ENCODE assay signal across 10 cellular contexts in genomic region chr6:2976571-2977085, GRCh38. TPM values are rescaled to one million over a fixed set of nuclear protein-coding genes. Genes with fewer than 3 reads are reported as not detected.
A peak's percentile ranks its signal among the peaks of the same experiment; 100 is the strongest.
DNase-seq lines count a peak whose midpoint lies in the region; ATAC-seq and TF ChIP-seq lines count a peak whose summit lies in the region.
"Had no signal": no experiment of that assay in that cellular context is flagged by ENCODE, and none has a peak within 500 bp of the region (broad histone marks: within the 10 kb centered on the region; RNA-seq: fewer than 3 reads in every experiment).

No MANE protein-coding gene starts in this region.

- H3K4me1 ChIP-seq in GM23338 (ENCODE audit: insufficient read depth) (peaks cover 22% of the 10 kb centered on the region), trophoblast cell (ENCODE audit: control insufficient read depth in 1 of 2, insufficient read depth in 2 of 2, low read length in 2 of 2) (peaks cover 0 to 2% of the 10 kb centered on the region in 2 experiments)

- no peak overlapping the region for H2BK120ac ChIP-seq in trophoblast cell (ENCODE audit: insufficient read depth, low read length, poor library complexity)

- H2AK5ac ChIP-seq in trophoblast cell (ENCODE audit: low read length), result no peak overlapping the region

- no peak overlapping the region for H4K91ac ChIP-seq in trophoblast cell (ENCODE audit: low read depth, low read length)

- CTCF ChIA-PET in RWPE1 (lab: Yijun Ruan, JAX) (interaction anchor here (1.2 kb wide), 2 partner anchors 24 to 44 kb away, joined by 3 to 4 read pairs; no protein-coding TSS in a partner anchor), GM10248 (lab: Yijun Ruan, JAX) (interaction anchor here (1.7 to 6.2 kb wide), 2 partner anchors 12 to 24 kb away, joined by 6 to 40 read pairs; no protein-coding TSS in a partner anchor)

- 0 out of 2 replicates have a peak, but pooled peaks cover 5% of the 10 kb centered on the region for H3K9me2 ChIP-seq in GM23338 (ENCODE audit: insufficient read depth)

- ATAC-seq in GM23338, result peak; percentile 40
- ATAC-seq in stimulated activated naive CD8-positive, alpha-beta T cell treated with anti-CD3 and anti-CD28 coated beads, Interleukin-15, amount 100 ng/mL, for 72 hours, result no peak

- no peak overlapping the region for H3K27ac Mint-ChIP-seq in GM23338
- H3K27ac Mint-ChIP-seq in stimulated activated naive CD8-positive, alpha-beta T cell treated with anti-CD3 and anti-CD28 coated beads, Interleukin-15, amount 100 ng/mL, for 72 hours, result no peak overlapping the region
- H3K27ac Mint-ChIP-seq: IgD-negative memory B cell had no signal

- H4K12ac ChIP-seq in trophoblast cell (ENCODE audit: low read depth, low read length), result no peak overlapping the region

- no peaks in the 10 kb centered on the region for H3K36me3 ChIP-seq in GM23338 (ENCODE audit: insufficient read depth)
- H3K36me3 ChIP-seq in trophoblast cell (ENCODE audit: control insufficient read depth in 1 of 2, insufficient read depth in 2 of 2, low read length in 2 of 2), result no peaks in the 10 kb centered on the region

- no peaks in the 10 kb centered on the region for H4K20me1 ChIP-seq in GM23338 (replicated peaks; ENCODE audit: insufficient read depth)

- peaks cover 7% of the 10 kb centered on the region; the same call in 1 of the 2 replicates for H3F3A ChIP-seq in GM23338 (replicated peaks; ENCODE audit: low read depth)

- peaks cover 2% of the 10 kb centered on the region for H3K79me1 ChIP-seq in trophoblast cell (ENCODE audit: low read length)

- H3K36me3 Mint-ChIP-seq in GM23338 (ENCODE audit: low read depth), result no peaks in the 10 kb centered on the region

- H3K4me3 ChIP-seq in GM23338 (no peak overlapping the region), trophoblast cell (ENCODE audit: low read depth, low read length) (no peak overlapping the region)
- H3K4me3 ChIP-seq: dorsolateral prefrontal cortex had no signal

- peaks cover 7% of the 10 kb centered on the region for H3K27me3 Mint-ChIP-seq in GM23338 (ENCODE audit: insufficient read depth, low read depth, poor library complexity)
- peaks cover 29% of the 10 kb centered on the region for H3K27me3 Mint-ChIP-seq in stimulated activated naive CD8-positive, alpha-beta T cell treated with anti-CD3 and anti-CD28 coated beads, Interleukin-15, amount 100 ng/mL, for 72 hours

- no CpG with 5 or more reads among the region's 7 CpGs for WGBS in trophoblast cell (ENCODE audit: extremely low coverage, insufficient coverage, insufficient read length)

- H3K9me3 Mint-ChIP-seq in GM23338, result peaks cover 12% of the 10 kb centered on the region; the same call in 2 of the 3 replicates
- no peaks in the 10 kb centered on the region for H3K9me3 Mint-ChIP-seq in stimulated activated naive CD8-positive, alpha-beta T cell treated with anti-CD3 and anti-CD28 coated beads, Interleukin-15, amount 100 ng/mL, for 72 hours

- no peak overlapping the region for H3K4ac ChIP-seq in trophoblast cell (ENCODE audit: low read depth, low read length)

- H3K4me3 Mint-ChIP-seq in GM23338, result no peak overlapping the region
- no peak overlapping the region for H3K4me3 Mint-ChIP-seq in stimulated activated naive CD8-positive, alpha-beta T cell treated with anti-CD3 and anti-CD28 coated beads, Interleukin-15, amount 100 ng/mL, for 72 hours

- H3K4me1 Mint-ChIP-seq in GM23338, result peaks cover 26% of the 10 kb centered on the region
- H3K4me1 Mint-ChIP-seq in stimulated activated naive CD8-positive, alpha-beta T cell treated with anti-CD3 and anti-CD28 coated beads, Interleukin-15, amount 100 ng/mL, for 72 hours, result peaks cover 21% of the 10 kb centered on the region

- H2AFZ ChIP-seq in GM23338, result peak overlapping the region; percentile 64; the same call in 1 of the 2 replicates
- no peak overlapping the region for H2AFZ ChIP-seq in trophoblast cell (ENCODE audit: insufficient read depth, low read length, poor library complexity)

- no peak overlapping the region for H3K18ac ChIP-seq in trophoblast cell (ENCODE audit: low read length)

- no peak overlapping the region for H3K23ac ChIP-seq in trophoblast cell (ENCODE audit: low read length)

- no peak overlapping the region for H3K9ac ChIP-seq in trophoblast cell (ENCODE audit: low read length)

- POLR2A ChIA-PET in RWPE1 (lab: Yijun Ruan, JAX; ENCODE audit: low non-redundant PET) (no interaction called here), GM10248 (lab: Yijun Ruan, JAX) (no interaction called here)

- no peaks in the 10 kb centered on the region for H3K9me3 ChIP-seq in trophoblast cell (ENCODE audit: insufficient read depth, low read depth, low read length)

- peaks cover 7% of the 10 kb centered on the region for H3K27me3 ChIP-seq in GM23338 (ENCODE audit: insufficient read depth)
- H3K27me3 ChIP-seq in trophoblast cell (ENCODE audit: insufficient read depth, low read length), result no peaks in the 10 kb centered on the region
- H3K27me3 ChIP-seq: dorsolateral prefrontal cortex had no signal

- H4K8ac ChIP-seq in trophoblast cell (ENCODE audit: low read depth, low read length), result no peak overlapping the region

- no peak overlapping the region for H3K14ac ChIP-seq in trophoblast cell (ENCODE audit: low read length)

- H3K27ac ChIP-seq in GM23338 (ENCODE audit: low read depth) (no peak overlapping the region), RWPE1 (peak overlapping the region; percentile 30; the same call in 1 of the 2 replicates), trophoblast cell (ENCODE audit: low read depth, low read length) (no peak overlapping the region)

- no peaks in the 10 kb centered on the region for H3K79me2 ChIP-seq in GM23338 (replicated peaks; ENCODE audit: insufficient read depth)
- H3K79me2 ChIP-seq in trophoblast cell (ENCODE audit: control insufficient read depth, insufficient read depth, low read length, poor library complexity), result no peaks in the 10 kb centered on the region

- TF ChIP-seq CTCF in GM23338 (conservative IDR thresholded peaks at IDR 0.05; ENCODE audit: low read depth in 2 of 2) (no peak), RWPE1 (conservative IDR thresholded peaks at IDR 0.05; ENCODE audit: low read depth) (no peak), GM10248 (IDR thresholded peaks at IDR 0.05; ENCODE audit: control extremely low read depth, extremely low read depth, low read depth, missing control alignments) (no peak)

- H3K4me2 ChIP-seq in GM23338 (no peak overlapping the region), trophoblast cell (ENCODE audit: low read length) (no peak overlapping the region)

- no peak overlapping the region for H2BK12ac ChIP-seq in trophoblast cell (ENCODE audit: low read length)

- no peak overlapping the region for H2BK5ac ChIP-seq in trophoblast cell (ENCODE audit: low read depth, low read length, poor library complexity)

- DNase-seq in GM23338 (ENCODE audit: low spot score), result no peak
- peak; percentile 57 for DNase-seq in RWPE1 (ENCODE audit: low spot score)
- DNase-seq in dermis blood vessel endothelial cell, result peak; percentile 71
- DNase-seq in trophoblast cell, result peak; percentile 18 to 64
- no peak for DNase-seq in GM10248 (ENCODE audit: extremely low spot score)
- no peak for DNase-seq in stimulated activated naive CD8-positive, alpha-beta T cell treated with anti-CD3 and anti-CD28 coated beads, Interleukin-15, amount 100 ng/mL, for 72 hours
- DNase-seq in NCI-H187 (lab: John Stamatoyannopoulos, UW), result no peak
- DNase-seq: dorsolateral prefrontal cortex, NCI-H345 had no signal

TF ChIP-seq in GM23338, 12 proteins besides CTCF, POLR2A, EP300 and RAD21 (continues in another document):
- TF ChIP-seq ZNF114 (CRISPR knock-in tag; IDR thresholded peaks at IDR 0.05) (no peak), EZH2phosphoT487 (IDR thresholded peaks at IDR 0.05; ENCODE audit: unreplicated experiment) (no peak), ZNF331 (CRISPR knock-in tag; IDR thresholded peaks at IDR 0.05; ENCODE audit: low read depth) (no peak), POLR2AphosphoS5 (IDR thresholded peaks at IDR 0.05; ENCODE audit: low read depth) (no peak), EZH2 (IDR thresholded peaks at IDR 0.05; ENCODE audit: low read depth, unreplicated experiment) (no peak), STAT1 (IDR thresholded peaks at IDR 0.05; ENCODE audit: unreplicated experiment) (no peak), REST (IDR thresholded peaks at IDR 0.05; ENCODE audit: unreplicated experiment) (no peak), JUNB (IDR thresholded peaks at IDR 0.05; ENCODE audit: unreplicated experiment) (no peak)

RNA-seq across cellular contexts. Expression of gene SERPINB6, which starts 5.3 kb away (rescaled TPM):
- total RNA-seq in GM23338 (2014; rRNA removed; shearing (Covaris generic)), result 37.6 and 38.5 TPM in 2 replicates
- 25.9 and 26.0 TPM in 2 replicates for polyA plus RNA-seq in GM23338 (2016; fragmentation: Nextera tagmentation; extraction: Ambion mirVana)
- 127 and 135 TPM in 2 replicates for total RNA-seq in dermis blood vessel endothelial cell
- 72.6 and 74.8 TPM in 2 replicates for polyA plus RNA-seq in trophoblast cell (2013)

RNA-seq across cellular contexts. Expression of gene NQO2, which starts 23.1 kb away (rescaled TPM):
- 117 and 125 TPM in 2 replicates for total RNA-seq in GM23338 (2014; rRNA removed; shearing (Covaris generic))
- 159 and 173 TPM in 2 replicates for polyA plus RNA-seq in GM23338 (2016; fragmentation: Nextera tagmentation; extraction: Ambion mirVana)
- 22.5 and 24.1 TPM in 2 replicates for total RNA-seq in dermis blood vessel endothelial cell
- 21.9 and 22.8 TPM in 2 replicates for polyA plus RNA-seq in trophoblast cell (2013)

Comparison
In these comparisons a context has a peak if more than half of its experiments do, and no peak if none do; other contexts are left out.
1. DNase-seq: peak in RWPE1 (single experiment), dermis blood vessel endothelial cell (single experiment) and trophoblast cell (2 of 2); none in GM23338 (single experiment), GM10248 (single experiment), stimulated activated naive CD8-positive, alpha-beta T cell treated with anti-CD3 and anti-CD28 coated beads, Interleukin-15, amount 100 ng/mL, for 72 hours (0 of 2) and NCI-H187 (0 of 2).